Comparison of ENCODE assay signal across 22 cellular contexts in the genomic region with DNA sequence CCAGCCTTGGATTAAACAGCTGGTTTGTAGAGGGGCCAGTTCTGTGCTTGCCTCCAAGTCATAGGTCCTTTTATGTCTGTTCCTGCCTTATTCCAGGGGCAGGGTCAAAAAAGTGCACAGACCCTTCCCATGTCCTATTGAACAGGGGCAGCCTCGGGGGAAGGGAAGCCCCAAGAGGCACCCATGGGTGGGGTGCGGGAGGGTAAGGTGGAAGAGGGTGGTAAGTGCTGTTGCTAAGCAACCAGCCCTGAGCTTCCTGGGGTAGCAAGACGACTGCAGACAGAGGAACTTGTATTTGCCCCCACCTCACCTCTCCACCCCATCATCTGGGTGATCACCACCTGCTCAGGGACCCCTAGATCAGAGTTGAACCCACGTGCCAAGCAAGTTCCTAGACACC. TPM values are rescaled to one million over a fixed set of nuclear protein-coding genes. Genes with fewer than 3 reads are reported as not detected.
DNase-seq lines count a peak whose midpoint lies in the region; ATAC-seq, FAIRE-seq and TF ChIP-seq lines count a peak whose summit lies in the region.
"Had no signal": no experiment of that assay in that cellular context is flagged by ENCODE, and none has a peak within 500 bp of the region (broad histone marks: within the 10 kb centered on the region; RNA-seq: fewer than 3 reads in every experiment).

No MANE protein-coding gene starts in this region.

- peak; percentile 38 for DNase-seq in NCI-H1436 (lab: John Stamatoyannopoulos, UW)
- no peak for DNase-seq in NCI-H1436 treated with DMSO at 0.1 percent for 48 hours (lab: John Stamatoyannopoulos, UW)
- peak in 2 of 3 donors; percentile 50 to 73 for DNase-seq in CD4-positive, CD25-positive, alpha-beta regulatory T cell
- DNase-seq in WTC11 (ENCODE audit: low spot score) = no peak
- no peak for DNase-seq in D721Med (ENCODE audit: insufficient read length, low spot score)
- DNase-seq in SK-N-SH = no peak
- DNase-seq: 8988T; activated effector memory CD4-positive, alpha-beta T cell treated with anti-CD3 and anti-CD28 coated beads, Interleukin-2, amount 50 U/mL, for 16 hours; DMS79; hypothalamus; NCI-H1694 treated with DMSO at 0.1 percent for 48 hours; NCI-H345; NK-92 treated with Interleukin-12 subunit alpha and Interleukin-12 subunit beta, amount 100 ng/mL, for 24 hours; stimulated activated CD4-positive, alpha-beta T cell treated with anti-CD3 and anti-CD28 coated beads, Interleukin-12 subunit alpha, Interleukin-12 subunit beta, amount 100 ng/mL, for 4 hours had no signal

- peak overlapping the region; percentile 86 to 98 (median 94) for H3K27ac Mint-ChIP-seq in CD4-positive, CD25-positive, alpha-beta regulatory T cell
- H3K27ac Mint-ChIP-seq in WTC11 = no peak overlapping the region

- POLR2A ChIA-PET in WTC11 (lab: Charles Lee) = interaction anchor here (0.7 kb wide), 1 partner anchor 19 kb away, joined by 3 read pairs; no protein-coding TSS in a partner anchor
- POLR2A ChIA-PET in SK-N-SH (lab: Yijun Ruan, JAX) = interaction anchor here (1.4 kb wide), 1 partner anchor 19 kb away, joined by 7 read pairs; no protein-coding TSS in a partner anchor

- no peaks in the 10 kb centered on the region for H3K9me2 ChIP-seq in SK-N-SH

- FAIRE-seq in D721Med (lab: Jason Lieb, UNC) = no peak
- FAIRE-seq: colon had no signal

- H2AFZ ChIP-seq in SK-N-SH (ENCODE audit: low read depth) = no peak overlapping the region

- no peaks in the 10 kb centered on the region for H3K27me3 ChIP-seq in CD4-positive, CD25-positive, alpha-beta regulatory T cell (ENCODE audit: control insufficient read depth, insufficient read depth, low read length)
- H3K27me3 ChIP-seq in iPS-15b (ENCODE audit: control insufficient read depth, insufficient read depth, low read length) (no peaks in the 10 kb centered on the region), SK-N-SH (ENCODE audit: insufficient read depth) (no peaks in the 10 kb centered on the region)
- H3K27me3 ChIP-seq: tibial nerve had no signal

- no peaks in the 10 kb centered on the region for H3K36me3 ChIP-seq in CD4-positive, CD25-positive, alpha-beta regulatory T cell (ENCODE audit: control insufficient read depth, insufficient read depth, low read length)
- H3K36me3 ChIP-seq in iPS-15b (ENCODE audit: control insufficient read depth, insufficient read depth, low read length) (no peaks in the 10 kb centered on the region), SK-N-SH (replicated peaks in 1 of 2; ENCODE audit: control insufficient read depth in 1 of 2, insufficient read depth in 2 of 2, low read length in 1 of 2) (peaks cover 0 to 3% of the 10 kb centered on the region in 2 experiments)
- H3K36me3 ChIP-seq: prostate gland, tibial nerve had no signal

- TF ChIP-seq RAD21 in SK-N-SH (IDR thresholded peaks at IDR 0.05; ENCODE audit: low read length) = no peak

- H3K27ac ChIP-seq in CD4-positive, CD25-positive, alpha-beta regulatory T cell (ENCODE audit: insufficient read depth, low read length, poor library complexity, severe bottlenecking) = peak overlapping the region; percentile 73
- peak overlapping the region in 1 of 2 experiments; percentile 5; a peak in 1 of 4 replicates for H3K27ac ChIP-seq in SK-N-SH (ENCODE audit: low read depth in 2 of 2, low read length in 1 of 2)
- H3K27ac ChIP-seq: C4-2B, prostate gland, RWPE1, tibial nerve had no signal

- H3F3A ChIP-seq in SK-N-SH (replicated peaks; ENCODE audit: insufficient read depth) = no peaks in the 10 kb centered on the region

- H3K9ac ChIP-seq in iPS-15b (ENCODE audit: low read depth, low read length) (peak overlapping the region; percentile 2), SK-N-SH (no peak overlapping the region)

- peak in 1 of 2 donors; percentile 58 for ATAC-seq in CD4-positive, CD25-positive, alpha-beta regulatory T cell (ENCODE audit: low read depth in 2 of 2)
- ATAC-seq in WTC11 (no peak), GM18909 (IDR thresholded peaks at IDR 0.05; ENCODE audit: poor library complexity, unreplicated experiment) (no peak)

- no peak overlapping the region for H3K4me2 ChIP-seq in SK-N-SH

- H3K9me3 ChIP-seq in CD4-positive, CD25-positive, alpha-beta regulatory T cell (ENCODE audit: control insufficient read depth in 2 of 2, low read length in 2 of 2) = no peaks in the 10 kb centered on the region
- H3K9me3 ChIP-seq in iPS-15b (ENCODE audit: control insufficient read depth, insufficient read depth, low read length) (no peaks in the 10 kb centered on the region), SK-N-SH (no peaks in the 10 kb centered on the region)
- H3K9me3 ChIP-seq: prostate gland, tibial nerve had no signal

- peaks cover 86% of the 10 kb centered on the region for H3K4me1 ChIP-seq in CD4-positive, CD25-positive, alpha-beta regulatory T cell (ENCODE audit: control insufficient read depth, insufficient read depth, low read length, poor library complexity, severe bottlenecking)
- H3K4me1 ChIP-seq in iPS-15b (ENCODE audit: control insufficient read depth, insufficient read depth, low read length) (peaks cover 28% of the 10 kb centered on the region), SK-N-SH (ENCODE audit: control insufficient read depth in 1 of 2, insufficient read depth in 2 of 2, low read depth in 1 of 2, low read length in 1 of 2) (peaks cover 0 to 88% of the 10 kb centered on the region in 2 experiments; a peak in 2 of 4 replicates)
- H3K4me1 ChIP-seq: prostate gland had no signal

- peaks cover 85% of the 10 kb centered on the region for H4K20me1 ChIP-seq in SK-N-SH (ENCODE audit: insufficient read depth)

- WGBS in SK-N-SH (ENCODE audit: low lambda C conversion rate) = 95% methylated on average over 4 of the region's 4 CpGs

- H3K36me3 Mint-ChIP-seq in CD4-positive, CD25-positive, alpha-beta regulatory T cell = peaks cover 15% of the 10 kb centered on the region
- H3K36me3 Mint-ChIP-seq in WTC11 = no peaks in the 10 kb centered on the region

- H3K4me3 Mint-ChIP-seq in CD4-positive, CD25-positive, alpha-beta regulatory T cell = peak overlapping the region; percentile 62 to 88 (median 80)
- no peak overlapping the region for H3K4me3 Mint-ChIP-seq in WTC11
- H3K4me3 Mint-ChIP-seq: neural crest cell had no signal

- H3K9me3 Mint-ChIP-seq in CD4-positive, CD25-positive, alpha-beta regulatory T cell = no peaks in the 10 kb centered on the region
- no peaks in the 10 kb centered on the region for H3K9me3 Mint-ChIP-seq in WTC11
- H3K9me3 Mint-ChIP-seq: neural crest cell had no signal

- peaks cover 28 to 94% (median 60%) of the 10 kb centered on the region in 4 donors for H3K4me1 Mint-ChIP-seq in CD4-positive, CD25-positive, alpha-beta regulatory T cell
- peaks cover 63% of the 10 kb centered on the region for H3K4me1 Mint-ChIP-seq in WTC11

- H3K4me3 ChIP-seq in CD4-positive, CD25-positive, alpha-beta regulatory T cell (ENCODE audit: low read depth, low read length) = peak overlapping the region; percentile 68
- H3K4me3 ChIP-seq in iPS-15b (ENCODE audit: low read depth, low read length) (peak overlapping the region; percentile 8), SK-N-SH (ENCODE audit: low read depth in 2 of 2, low read length in 1 of 2) (no peak overlapping the region)
- H3K4me3 ChIP-seq: prostate gland, tibial nerve had no signal

- CTCF ChIA-PET in WTC11 (lab: Charles Lee) (interaction anchor here (0.5 to 8.8 kb wide), 5 partner anchors 19 to 332 kb away, joined by 3 to 74 read pairs (median 5); no protein-coding TSS in a partner anchor), SK-N-SH (lab: Yijun Ruan, JAX) (interaction anchor here (0.8 to 11.3 kb wide), 6 partner anchors 8 to 387 kb away, joined by 3 to 117 read pairs (median 4); partner anchors contain the start of gene DNMT3A)

- peaks cover 20% of the 10 kb centered on the region for H3K79me2 ChIP-seq in SK-N-SH (ENCODE audit: insufficient read depth)

- H3K27me3 Mint-ChIP-seq in CD4-positive, CD25-positive, alpha-beta regulatory T cell = no peaks in the 10 kb centered on the region
- H3K27me3 Mint-ChIP-seq in WTC11 (ENCODE audit: low read depth) = no peaks in the 10 kb centered on the region

- TF ChIP-seq CTCF in WTC11 (IDR thresholded peaks at IDR 0.05) (no peak), D721Med (IDR thresholded peaks at IDR 0.05; ENCODE audit: insufficient read depth, missing control alignments) (no peak), SK-N-SH (IDR thresholded peaks at IDR 0.05) (no peak)

- TF ChIP-seq EP300 in SK-N-SH (IDR thresholded peaks at IDR 0.05; ENCODE audit: borderline replicate concordance in 1 of 2, low read depth in 1 of 2, low read length in 1 of 2) = no peak

TF ChIP-seq in WTC11, 78 proteins besides CTCF, POLR2A, EP300 and RAD21:
- TF ChIP-seq, protein P1, sequence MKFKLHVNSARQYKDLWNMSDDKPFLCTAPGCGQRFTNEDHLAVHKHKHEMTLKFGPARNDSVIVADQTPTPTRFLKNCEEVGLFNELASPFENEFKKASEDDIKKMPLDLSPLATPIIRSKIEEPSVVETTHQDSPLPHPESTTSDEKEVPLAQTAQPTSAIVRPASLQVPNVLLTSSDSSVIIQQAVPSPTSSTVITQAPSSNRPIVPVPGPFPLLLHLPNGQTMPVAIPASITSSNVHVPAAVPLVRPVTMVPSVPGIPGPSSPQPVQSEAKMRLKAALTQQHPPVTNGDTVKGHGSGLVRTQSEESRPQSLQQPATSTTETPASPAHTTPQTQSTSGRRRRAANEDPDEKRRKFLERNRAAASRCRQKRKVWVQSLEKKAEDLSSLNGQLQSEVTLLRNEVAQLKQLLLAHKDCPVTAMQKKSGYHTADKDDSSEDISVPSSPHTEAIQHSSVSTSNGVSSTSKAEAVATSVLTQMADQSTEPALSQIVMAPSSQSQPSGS (CRISPR knock-in tag; IDR thresholded peaks at IDR 0.05; ENCODE audit: borderline replicate concordance, low read depth) = no peak
- TF ChIP-seq ZNF423 (CRISPR knock-in tag; IDR thresholded peaks at IDR 0.05) = peak; percentile 31; the same call in 1 of the 2 replicates

TF ChIP-seq in SK-N-SH, 30 proteins besides CTCF, POLR2A, EP300 and RAD21 (continues in another document):
- TF ChIP-seq, protein P2, sequence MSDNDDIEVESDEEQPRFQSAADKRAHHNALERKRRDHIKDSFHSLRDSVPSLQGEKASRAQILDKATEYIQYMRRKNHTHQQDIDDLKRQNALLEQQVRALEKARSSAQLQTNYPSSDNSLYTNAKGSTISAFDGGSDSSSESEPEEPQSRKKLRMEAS (IDR thresholded peaks at IDR 0.05; ENCODE audit: low read depth) = no peak

RNA-seq across cellular contexts. Expression of gene DNMT3A, which starts 7.7 kb away (rescaled TPM):
- 81.0 TPM for total RNA-seq in CD4-positive, CD25-positive, alpha-beta regulatory T cell
- 10 to 100 TPM in 3 of 4 donors, 1 to 10 TPM in 1; 8.1 to 14.4 (median 11.9) TPM for polyA plus RNA-seq in CD4-positive, CD25-positive, alpha-beta regulatory T cell
- total RNA-seq in WTC11 (2021) = 154 to 162 TPM (median 154 TPM) in 3 replicates
- polyA plus RNA-seq in SK-N-SH (2012; rRNA removed) = 5.5 and 5.6 TPM in 2 replicates
- polyA plus RNA-seq in SK-N-SH (2012; cell fraction: cytosol; rRNA removed) = 2.3 and 2.6 TPM in 2 replicates
- 18.6 and 20.2 TPM in 2 replicates for polyA plus RNA-seq in SK-N-SH (2012; cell fraction: nucleus; rRNA removed)

Comparison
In these comparisons a context has a peak if more than half of its experiments do, and no peak if none do; other contexts are left out.
1. DNase-seq: peak in NCI-H1436 (single experiment) and CD4-positive, CD25-positive, alpha-beta regulatory T cell (2 of 3); none in NCI-H1436 treated with DMSO at 0.1 percent for 48 hours (single experiment), WTC11 (single experiment), D721Med (single experiment) and SK-N-SH (single experiment).
2. H3K4me3 ChIP-seq: peak in CD4-positive, CD25-positive, alpha-beta regulatory T cell (single experiment) and iPS-15b (single experiment); none in SK-N-SH (0 of 2).